In genomic region chr17:75496005-75496404, GRCh38 we compare ENCODE assay signal across 25 cellular contexts.
"Had no signal": no experiment of that assay in that cellular context is flagged by ENCODE, and none has a peak within 500 bp of the region (broad histone marks: within the 10 kb centered on the region; RNA-seq: fewer than 3 reads in every experiment).

No MANE protein-coding gene starts in this region.

- H3K4me1 Mint-ChIP-seq: memory B cell; natural killer cell; stimulated activated effector memory CD8-positive, alpha-beta T cell treated with anti-CD3 and anti-CD28 coated beads, Interleukin-12 subunit alpha, Interleukin-12 subunit beta, amount 100 ng/mL, for 72 hours had no signal

- H3K27ac ChIP-seq: colonic mucosa, esophagus muscularis mucosa, heart right ventricle, parathyroid adenoma, stomach, thyroid gland, vagina had no signal

- H3K4me2 ChIP-seq: smooth muscle cell had no signal

- H3K27me3 ChIP-seq: colonic mucosa, esophagus muscularis mucosa, heart right ventricle, stomach, thyroid gland, vagina had no signal

- H3K4me3 ChIP-seq: colonic mucosa, esophagus muscularis mucosa, heart right ventricle, lung, smooth muscle cell, stomach, thyroid gland, vagina had no signal

- H2AFZ ChIP-seq: parathyroid adenoma had no signal

- H3K4me1 ChIP-seq: colonic mucosa, thyroid gland had no signal

- H3K36me3 ChIP-seq: colonic mucosa had no signal

- H3K9ac ChIP-seq: parathyroid adenoma had no signal

- H3K9me3 ChIP-seq: colonic mucosa, esophagus muscularis mucosa, heart right ventricle, stomach, thyroid gland, vagina had no signal

- H3K36me3 Mint-ChIP-seq: natural killer cell had no signal

- H3K27ac Mint-ChIP-seq: memory B cell; natural killer cell; progenitor cell of endocrine pancreas; stimulated activated effector memory CD8-positive, alpha-beta T cell treated with anti-CD3 and anti-CD28 coated beads, Interleukin-12 subunit alpha, Interleukin-12 subunit beta, amount 100 ng/mL, for 72 hours had no signal

- ATAC-seq: heart right ventricle; left colon; natural killer cell; sciatic nerve; stimulated activated effector memory CD8-positive, alpha-beta T cell treated with anti-CD3 and anti-CD28 coated beads, Interleukin-12 subunit alpha, Interleukin-12 subunit beta, amount 100 ng/mL, for 72 hours had no signal

- DNase-seq: colonic mucosa; dermis blood vessel endothelial cell; effector memory CD4-positive, alpha-beta T cell; foreskin melanocyte; glutamatergic neuron; heart right ventricle; hippocampal formation; left colon; natural killer cell; stimulated activated CD4-positive, alpha-beta T cell treated with anti-CD3 and anti-CD28 coated beads, Interleukin-2, amount 100 ng/mL, for 24 hours; stimulated activated CD4-positive, alpha-beta T cell treated with anti-CD3 and anti-CD28 coated beads, Interleukin-4, amount 100 ng/mL, for 24 hours; stomach; thyroid gland; trophoblast cell had no signal

- H3K79me2 ChIP-seq: parathyroid adenoma had no signal

- FAIRE-seq: endothelial cell of umbilical vein, islet of Langerhans had no signal

- H3K9me3 Mint-ChIP-seq: memory B cell; natural killer cell; stimulated activated effector memory CD8-positive, alpha-beta T cell treated with anti-CD3 and anti-CD28 coated beads, Interleukin-12 subunit alpha, Interleukin-12 subunit beta, amount 100 ng/mL, for 72 hours had no signal

- H3K27me3 Mint-ChIP-seq: memory B cell, progenitor cell of endocrine pancreas had no signal

- H3K4me3 Mint-ChIP-seq: memory B cell; natural killer cell; stimulated activated effector memory CD8-positive, alpha-beta T cell treated with anti-CD3 and anti-CD28 coated beads, Interleukin-12 subunit alpha, Interleukin-12 subunit beta, amount 100 ng/mL, for 72 hours had no signal
